ENCODE assay signal across 23 cellular contexts in the genomic region with DNA sequence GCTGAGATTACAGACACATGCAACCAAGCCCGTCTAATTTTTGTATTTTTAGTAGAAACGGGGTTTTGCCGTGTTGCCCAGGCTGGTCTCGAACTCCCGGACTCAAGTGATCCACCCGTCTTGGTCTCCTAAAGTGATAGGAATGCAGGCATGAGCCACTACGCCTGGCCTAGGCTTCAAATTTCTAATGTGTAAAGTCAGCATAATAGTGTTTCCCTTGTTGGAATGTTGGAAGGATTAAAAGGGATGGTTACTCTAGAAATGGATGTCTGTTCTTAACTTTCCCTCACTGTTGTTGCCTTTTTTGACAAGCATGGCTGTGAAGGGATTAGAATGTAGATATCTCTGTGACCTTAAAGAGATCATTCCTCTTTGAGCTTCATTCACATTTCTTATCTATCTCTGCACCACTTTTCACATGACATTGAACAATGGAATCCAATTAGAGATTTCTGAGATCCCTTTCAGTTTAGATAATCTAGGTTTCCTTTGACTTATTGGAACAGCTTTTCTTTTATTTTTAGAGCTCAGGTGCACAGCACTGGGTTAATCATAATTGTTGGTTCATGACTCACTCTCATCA. TPM values are rescaled to one million over a fixed set of nuclear protein-coding genes. Genes with fewer than 3 reads are reported as not detected.
DNase-seq lines count a peak whose midpoint lies in the region; ATAC-seq, FAIRE-seq and TF ChIP-seq lines count a peak whose summit lies in the region.
"Had no signal": no experiment of that assay in that cellular context is flagged by ENCODE, and none has a peak within 500 bp of the region (broad histone marks: within the 10 kb centered on the region; RNA-seq: fewer than 3 reads in every experiment).

No MANE protein-coding gene starts in this region.

- POLR2A ChIA-PET in HepG2 (lab: Yijun Ruan, JAX) = no interaction called here

- no peak overlapping the region for H2AFZ ChIP-seq in HepG2 (ENCODE audit: low read length)

- in situ Hi-C loops in HepG2 (cut with HindIII; ENCODE audit: extremely low pct_ligation_motif_present, low pct_unique_long_range_greater_than_20kb) = no loop called here

- H3K27ac ChIP-seq in HepG2 (ENCODE audit: extremely low read length, insufficient read depth, low read length) (no peak overlapping the region), right lobe of liver (no peak overlapping the region)
- H3K27ac ChIP-seq: C4-2B had no signal

- no peaks in the 10 kb centered on the region for H4K20me1 ChIP-seq in HepG2 (ENCODE audit: insufficient read depth, low read length)

- FAIRE-seq in HepG2 (lab: Jason Lieb, UNC) = no peak
- FAIRE-seq: A204.1, GM12892 had no signal

- BruUV-seq in HepG2 (replicated peaks; lab: Mats Ljungman, UMichigan) = no TSS peak

- H3K27me3 ChIP-seq in HepG2 (ENCODE audit: control insufficient read depth in 1 of 2, insufficient read depth in 2 of 2, low read length in 2 of 2) (peaks cover 0 to 6% of the 10 kb centered on the region in 2 experiments; a peak in 1 of 5 replicates), right lobe of liver (no peaks in the 10 kb centered on the region)

- DNase-seq in HepG2 (ENCODE audit: low spot score) (no peak), right lobe of liver (no peak), NCI-H69 (lab: John Stamatoyannopoulos, UW) (peak; percentile 13), kidney tubule cell (ENCODE audit: low spot score) (peak; percentile 7), NCI-H2196 treated with DMSO at 0.1 percent for 48 hours (lab: John Stamatoyannopoulos, UW; ENCODE audit: unreplicated experiment) (no peak), T-helper 9 cell (no peak)
- DNase-seq: AML-193; Caco-2; CD4-positive, alpha-beta T cell; DMS153; DMS79; GDM1; GOT3; H7; HFFc6; KBM-7 had no signal

- H3K9ac ChIP-seq in HepG2 (ENCODE audit: insufficient read depth, low read depth, low read length) = no peak overlapping the region

- no peaks in the 10 kb centered on the region for H3K9me3 ChIP-seq in HepG2 (ENCODE audit: low read length)
- no peaks in the 10 kb centered on the region for H3K9me3 ChIP-seq in right lobe of liver
- H3K9me3 ChIP-seq: Caco-2 had no signal

- TF ChIP-seq CTCF in HepG2 (CRISPR knock-in tag; IDR thresholded peaks at IDR 0.05) (no peak), right lobe of liver (IDR thresholded peaks at IDR 0.05) (no peak)

- TF ChIP-seq RAD21 in HepG2 (CRISPR knock-in tag; IDR thresholded peaks at IDR 0.05) = no peak

- no peaks in the 10 kb centered on the region for H3K79me2 ChIP-seq in HepG2 (ENCODE audit: insufficient read depth, low read length)

- H3K4me3 ChIP-seq in HepG2 (replicated peaks in 1 of 3; ENCODE audit: insufficient read depth in 1 of 3, low read depth in 2 of 3, low read length in 3 of 3) (no peak overlapping the region), right lobe of liver (no peak overlapping the region)

- ATAC-seq in HepG2 (no peak), right lobe of liver (no peak), HG02884 (IDR thresholded peaks at IDR 0.05; ENCODE audit: unreplicated experiment) (no peak), GM19397 (IDR thresholded peaks at IDR 0.05; ENCODE audit: unreplicated experiment) (no peak)
- ATAC-seq: HCT116 had no signal

- intact Hi-C loops in HepG2 (cut with micrococcal nuclease; ENCODE audit: unreplicated experiment) (no loop called here), right lobe of liver (cut with DNase I) (no loop called here)

- CTCF ChIA-PET in HepG2 (lab: Yijun Ruan, JAX; ENCODE audit: low intra/inter-chr PET ratio, low total read pairs) = no interaction called here

- H3K4me2 ChIP-seq in HepG2 (ENCODE audit: low read depth, low read length) = no peak overlapping the region

- H3K4me1 ChIP-seq in HepG2 (ENCODE audit: insufficient read depth, low read length) = no peaks in the 10 kb centered on the region
- H3K4me1 ChIP-seq in right lobe of liver = no peaks in the 10 kb centered on the region
- H3K4me1 ChIP-seq: Caco-2 had no signal

- no peak for TF ChIP-seq POLR2A in HepG2 (IDR thresholded peaks at IDR 0.05; ENCODE audit: insufficient read depth in 1 of 2, low read depth in 2 of 2, low read length in 2 of 2)
- TF ChIP-seq POLR2A in right lobe of liver (IDR thresholded peaks at IDR 0.05) = no peak

- no peak for TF ChIP-seq EP300 in HepG2 (IDR thresholded peaks at IDR 0.05; ENCODE audit: low read depth in 2 of 2, low read length in 2 of 2)
- no peak for TF ChIP-seq EP300 in HepG2 (CRISPR knock-in tag; IDR thresholded peaks at IDR 0.05; ENCODE audit: borderline replicate concordance)

- 10% methylated on average over 4 of the region's 7 CpGs for WGBS in HepG2 (ENCODE audit: low lambda C conversion rate)
- WGBS in right lobe of liver (ENCODE audit: insufficient coverage, low coverage, low lambda C conversion rate, missing lambda C conversion rate) = 49% methylated on average over 5 of the region's 7 CpGs

- H3K36me3 ChIP-seq in HepG2 (replicated peaks in 1 of 2; ENCODE audit: control insufficient read depth in 1 of 2, insufficient read depth in 2 of 2, low read length in 2 of 2) (no peaks in the 10 kb centered on the region), right lobe of liver (no peaks in the 10 kb centered on the region)

TF ChIP-seq in HepG2, 621 proteins besides CTCF, POLR2A, EP300 and RAD21:
- TF ChIP-seq MAFK (conservative IDR thresholded peaks at IDR 0.05 in 1 of 2, IDR thresholded peaks at IDR 0.05 in 1 of 2; ENCODE audit: low read length in 2 of 2) (peak; percentile 67 to 80; a peak in 3 of 4 replicates), MAFF (IDR thresholded peaks at IDR 0.05; ENCODE audit: low read depth, low read length) (peak; percentile 65; the same call in 1 of the 2 replicates), ZNF160 (CRISPR knock-in tag; IDR thresholded peaks at IDR 0.05) (no peak)

RNA-seq across cellular contexts. Expression of gene NFASC, which starts 33.7 kb away (rescaled TPM):
- not detected in 2 replicates for total RNA-seq in HepG2 (2016; rRNA removed; fragmentation: Illumina TruSeq; extraction: Trizol)
- total RNA-seq in HepG2 (2016; cell fraction: cytosol; rRNA removed; fragmentation: Illumina TruSeq; extraction: Trizol; ENCODE audit: low read depth) = not detected in 2 replicates
- total RNA-seq in HepG2 (2016; cell fraction: insoluble cytoplasmic fraction; rRNA removed; fragmentation: Illumina TruSeq; extraction: Trizol) = not detected in 2 replicates
- total RNA-seq in HepG2 (2016; cell fraction: membrane; rRNA removed; fragmentation: Illumina TruSeq; extraction: Trizol) = not detected in 2 replicates
- total RNA-seq in HepG2 (2016; cell fraction: nucleus; rRNA removed; fragmentation: Illumina TruSeq; extraction: Trizol) = not detected in 2 replicates
- polyA plus RNA-seq in HepG2 (2011; rRNA removed) = not detected in 2 replicates
- polyA plus RNA-seq in HepG2 (2011; cell fraction: cytosol; rRNA removed) = 0.03 TPM in 1 of 2 replicates, not detected in the other
- polyA plus RNA-seq in HepG2 (2011; cell fraction: nucleus; rRNA removed) = not detected in 2 replicates
- 0.04 TPM in 2 replicates for polyA plus RNA-seq in HepG2 (2012)
- polyA plus RNA-seq in HepG2 (2016; cell fraction: cytosol; fragmentation: Illumina TruSeq; extraction: Trizol; ENCODE audit: low read depth) = not detected in 2 replicates
- polyA plus RNA-seq in HepG2 (2016; cell fraction: insoluble cytoplasmic fraction; fragmentation: Illumina TruSeq; extraction: Trizol; ENCODE audit: low read depth) = not detected in 2 replicates
- not detected in 2 replicates for polyA plus RNA-seq in HepG2 (2016; cell fraction: membrane; fragmentation: Illumina TruSeq; extraction: Trizol; ENCODE audit: low read depth)
- not detected in 2 replicates for polyA plus RNA-seq in HepG2 (2016; cell fraction: nucleus; fragmentation: Illumina TruSeq; extraction: Trizol; ENCODE audit: insufficient read depth, low read depth)
- not detected in 2 replicates for polyA minus RNA-seq in HepG2 (2011; rRNA and poly(A)+ RNA removed; ENCODE audit: low replicate concordance)
- polyA minus RNA-seq in HepG2 (2011; cell fraction: cytosol; rRNA and poly(A)+ RNA removed) = not detected in 2 replicates
- under 0.01 TPM in 1 of 2 replicates, not detected in the other for polyA minus RNA-seq in HepG2 (2011; cell fraction: nucleus; rRNA and poly(A)+ RNA removed)
- total RNA-seq in right lobe of liver = 1 to 10 TPM; 3.2 to 7.8 (median 5.6) TPM
- total RNA-seq: CD4-positive, alpha-beta T cell; HT-29 had no signal

Comparison
In these comparisons a context has a peak if more than half of its experiments do, and no peak if none do; other contexts are left out.
1. DNase-seq: peak in NCI-H69 (single experiment) and kidney tubule cell (single experiment); none in HepG2 (single experiment), right lobe of liver (0 of 3), NCI-H2196 treated with DMSO at 0.1 percent for 48 hours (single experiment) and T-helper 9 cell (single experiment).